Comparison of ENCODE assay signal across 1 cellular context in genomic region chr5:95221234-95221633, GRCh38.
TF ChIP-seq lines count a peak whose summit lies in the region.

No MANE protein-coding gene starts in this region.

TF ChIP-seq in GM12878, 131 proteins besides CTCF, POLR2A, EP300 and RAD21 (continued from another document):
- no peak for TF ChIP-seq BCL3 (IDR thresholded peaks at IDR 0.05; ENCODE audit: borderline replicate concordance, insufficient read depth, low read depth, low read length, poor library complexity, severe bottlenecking)
- TF ChIP-seq HDAC2 (IDR thresholded peaks at IDR 0.05) = no peak
- TF ChIP-seq ZBED1 (IDR thresholded peaks at IDR 0.05; ENCODE audit: borderline replicate concordance) = no peak
- TF ChIP-seq, protein P1, sequence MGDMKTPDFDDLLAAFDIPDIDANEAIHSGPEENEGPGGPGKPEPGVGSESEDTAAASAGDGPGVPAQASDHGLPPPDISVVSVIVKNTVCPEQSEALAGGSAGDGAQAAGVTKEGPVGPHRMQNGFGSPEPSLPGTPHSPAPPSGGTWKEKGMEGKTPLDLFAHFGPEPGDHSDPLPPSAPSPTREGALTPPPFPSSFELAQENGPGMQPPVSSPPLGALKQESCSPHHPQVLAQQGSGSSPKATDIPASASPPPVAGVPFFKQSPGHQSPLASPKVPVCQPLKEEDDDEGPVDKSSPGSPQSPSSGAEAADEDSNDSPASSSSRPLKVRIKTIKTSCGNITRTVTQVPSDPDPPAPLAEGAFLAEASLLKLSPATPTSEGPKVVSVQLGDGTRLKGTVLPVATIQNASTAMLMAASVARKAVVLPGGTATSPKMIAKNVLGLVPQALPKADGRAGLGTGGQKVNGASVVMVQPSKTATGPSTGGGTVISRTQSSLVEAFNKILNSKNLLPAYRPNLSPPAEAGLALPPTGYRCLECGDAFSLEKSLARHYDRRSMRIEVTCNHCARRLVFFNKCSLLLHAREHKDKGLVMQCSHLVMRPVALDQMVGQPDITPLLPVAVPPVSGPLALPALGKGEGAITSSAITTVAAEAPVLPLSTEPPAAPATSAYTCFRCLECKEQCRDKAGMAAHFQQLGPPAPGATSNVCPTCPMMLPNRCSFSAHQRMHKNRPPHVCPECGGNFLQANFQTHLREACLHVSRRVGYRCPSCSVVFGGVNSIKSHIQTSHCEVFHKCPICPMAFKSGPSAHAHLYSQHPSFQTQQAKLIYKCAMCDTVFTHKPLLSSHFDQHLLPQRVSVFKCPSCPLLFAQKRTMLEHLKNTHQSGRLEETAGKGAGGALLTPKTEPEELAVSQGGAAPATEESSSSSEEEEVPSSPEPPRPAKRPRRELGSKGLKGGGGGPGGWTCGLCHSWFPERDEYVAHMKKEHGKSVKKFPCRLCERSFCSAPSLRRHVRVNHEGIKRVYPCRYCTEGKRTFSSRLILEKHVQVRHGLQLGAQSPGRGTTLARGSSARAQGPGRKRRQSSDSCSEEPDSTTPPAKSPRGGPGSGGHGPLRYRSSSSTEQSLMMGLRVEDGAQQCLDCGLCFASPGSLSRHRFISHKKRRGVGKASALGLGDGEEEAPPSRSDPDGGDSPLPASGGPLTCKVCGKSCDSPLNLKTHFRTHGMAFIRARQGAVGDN (IDR thresholded peaks at IDR 0.05) = no peak
- TF ChIP-seq NFXL1 (IDR thresholded peaks at IDR 0.05; ENCODE audit: borderline replicate concordance) = no peak
TF ChIP-seq in GM12878: peak in this region for 0.
